ENCODE assay signal across 9 cellular contexts in the genomic region with DNA sequence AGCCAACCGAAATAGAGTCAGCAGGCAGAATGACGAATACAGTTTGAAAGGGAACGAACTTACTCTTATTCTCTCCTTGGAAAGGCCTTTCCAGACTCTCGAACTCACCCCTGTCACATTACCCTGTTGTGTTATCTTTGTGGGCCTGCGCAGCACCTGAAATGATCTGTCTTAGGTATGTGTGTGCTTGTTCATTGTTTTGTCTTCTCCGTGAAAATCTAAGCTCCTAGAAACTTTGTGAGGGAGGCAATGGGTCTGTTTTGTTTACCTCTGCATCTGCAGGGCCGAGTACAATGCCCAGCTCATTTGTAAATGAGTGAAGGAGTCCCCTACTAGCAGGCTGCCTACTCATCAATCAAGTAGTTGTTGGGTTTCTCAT. TPM values are rescaled to one million over a fixed set of nuclear protein-coding genes. Genes with fewer than 3 reads are reported as not detected.
DNase-seq lines count a peak whose midpoint lies in the region; ATAC-seq and TF ChIP-seq lines count a peak whose summit lies in the region.
"Had no signal": no experiment of that assay in that cellular context is flagged by ENCODE, and none has a peak within 500 bp of the region (broad histone marks: within the 10 kb centered on the region; RNA-seq: fewer than 3 reads in every experiment).

No MANE protein-coding gene starts in this region.

- no peaks in the 10 kb centered on the region for H3K27me3 ChIP-seq in HUES6 (ENCODE audit: control insufficient read depth, insufficient read depth, low read length)
- H3K27me3 ChIP-seq in prostate gland (replicated peaks; ENCODE audit: insufficient read depth): no peaks in the 10 kb centered on the region

- H3K27me3 Mint-ChIP-seq in activated CD4-positive, alpha-beta memory T cell treated with anti-CD3 and anti-CD28 coated beads for 36 hours: peaks cover 3% of the 10 kb centered on the region

- H3K4me3 ChIP-seq in HUES6 (ENCODE audit: low read depth, low read length) (peak overlapping the region; percentile 55), fibroblast of pulmonary artery (replicated peaks; ENCODE audit: low read depth, low read length) (peak overlapping the region; percentile 29), prostate gland (peak overlapping the region in 1 of 2 donors; percentile 12)

- H3K4me3 Mint-ChIP-seq in activated CD4-positive, alpha-beta memory T cell treated with anti-CD3 and anti-CD28 coated beads for 36 hours: no peak overlapping the region
- H3K4me3 Mint-ChIP-seq: T-helper 1 cell treated with Interleukin-12 subunit alpha and Interleukin-12 subunit beta and Interleukin-4 antibody, amounts not matched to agents 30 μg/mL and 1 μg/mL, for 36 hours had no signal

- ATAC-seq in GM18498 (IDR thresholded peaks at IDR 0.05; ENCODE audit: unreplicated experiment) (peak; percentile 2), HG03159 (IDR thresholded peaks at IDR 0.05; ENCODE audit: unreplicated experiment) (no peak)

- no peaks in the 10 kb centered on the region for H3K36me3 Mint-ChIP-seq in activated CD4-positive, alpha-beta memory T cell treated with anti-CD3 and anti-CD28 coated beads for 36 hours

- peak overlapping the region; percentile 8 for H3K9ac ChIP-seq in HUES6 (ENCODE audit: low read length)

- DNase-seq in fibroblast of pulmonary artery (ENCODE audit: low read depth): no peak
- DNase-seq in prostate gland (ENCODE audit: low spot score): no peak
- no peak for DNase-seq in activated CD4-positive, alpha-beta memory T cell treated with anti-CD3 and anti-CD28 coated beads for 36 hours
- DNase-seq in superior temporal gyrus (ENCODE audit: extremely low spot score): no peak
- no peak for DNase-seq in medulla oblongata (ENCODE audit: extremely low spot score)

- TF ChIP-seq CTCF in fibroblast of pulmonary artery (IDR thresholded peaks at IDR 0.05; ENCODE audit: low read length, missing control alignments): no peak
- no peak for TF ChIP-seq CTCF in prostate gland (IDR thresholded peaks at IDR 0.05)

- WGBS in prostate gland: 39% methylated on average over 7 of the region's 7 CpGs

- H3K4me1 ChIP-seq in HUES6 (ENCODE audit: control insufficient read depth, insufficient read depth, low read length): peaks cover 18% of the 10 kb centered on the region
- no peaks in the 10 kb centered on the region for H3K4me1 ChIP-seq in prostate gland (replicated peaks)

- H3K9me3 Mint-ChIP-seq in activated CD4-positive, alpha-beta memory T cell treated with anti-CD3 and anti-CD28 coated beads for 36 hours: no peaks in the 10 kb centered on the region
- H3K9me3 Mint-ChIP-seq: T-helper 1 cell treated with Interleukin-12 subunit alpha and Interleukin-12 subunit beta and Interleukin-4 antibody, amounts not matched to agents 30 μg/mL and 1 μg/mL, for 36 hours had no signal

- H3K27ac ChIP-seq in HUES6 (ENCODE audit: low read depth, low read length) (no peak overlapping the region), prostate gland (peak overlapping the region; percentile 22 to 45)

- H3K9me3 ChIP-seq in HUES6 (ENCODE audit: control insufficient read depth, insufficient read depth, low read depth, low read length): no peaks in the 10 kb centered on the region
- H3K9me3 ChIP-seq in prostate gland: no peaks in the 10 kb centered on the region

- peaks cover 3% of the 10 kb centered on the region for H3K4me1 Mint-ChIP-seq in activated CD4-positive, alpha-beta memory T cell treated with anti-CD3 and anti-CD28 coated beads for 36 hours (ENCODE audit: low read depth)

- CTCF ChIA-PET in activated CD4-positive, alpha-beta memory T cell treated with anti-CD3 and anti-CD28 coated beads for 36 hours (lab: Charles Lee): no interaction called here

- TF ChIP-seq POLR2A in prostate gland (IDR thresholded peaks at IDR 0.05): no peak

- no peaks in the 10 kb centered on the region for H3K36me3 ChIP-seq in HUES6 (ENCODE audit: control insufficient read depth, insufficient read depth, low read length)
- no peaks in the 10 kb centered on the region for H3K36me3 ChIP-seq in prostate gland

- intact Hi-C loops in prostate gland (cut with DNase I): no loop called here
- intact Hi-C loops in activated CD4-positive, alpha-beta memory T cell treated with anti-CD3 and anti-CD28 coated beads for 36 hours (cut with micrococcal nuclease): no loop called here

- no peak overlapping the region for H3K27ac Mint-ChIP-seq in activated CD4-positive, alpha-beta memory T cell treated with anti-CD3 and anti-CD28 coated beads for 36 hours
- H3K27ac Mint-ChIP-seq: T-helper 1 cell treated with Interleukin-12 subunit alpha and Interleukin-12 subunit beta and Interleukin-4 antibody, amounts not matched to agents 30 μg/mL and 1 μg/mL, for 36 hours had no signal

- POLR2A ChIA-PET in activated CD4-positive, alpha-beta memory T cell treated with anti-CD3 and anti-CD28 coated beads for 36 hours (lab: Charles Lee): no interaction called here

RNA-seq across cellular contexts. Expression of a gene that starts 19.6 kb away (rescaled TPM):
- 100 to 1,000 TPM; 264 to 274 TPM for total RNA-seq in prostate gland
- total RNA-seq in activated CD4-positive, alpha-beta memory T cell treated with anti-CD3 and anti-CD28 coated beads for 36 hours: 100 to 1,000 TPM; 689 to 693 TPM

RNA-seq across cellular contexts. Expression of a gene that starts 23.8 kb away (rescaled TPM):
- 1 to 10 TPM in 1 of 2 donors, under 1 TPM in 1; 0.18 to 5.2 TPM for total RNA-seq in prostate gland
- total RNA-seq in activated CD4-positive, alpha-beta memory T cell treated with anti-CD3 and anti-CD28 coated beads for 36 hours: not detected
